ENCODE assay signal across 8 cellular contexts in genomic region chr19:12564016-12564664, GRCh38. TPM values are rescaled to one million over a fixed set of nuclear protein-coding genes. Genes with fewer than 3 reads are reported as not detected.
DNase-seq lines count a peak whose midpoint lies in the region; ATAC-seq and TF ChIP-seq lines count a peak whose summit lies in the region.

No MANE protein-coding gene starts in this region.

- peak; percentile 99 for TF ChIP-seq CTCF in PC-9 (conservative IDR thresholded peaks at IDR 0.05)

- H2AFZ ChIP-seq in PC-9 = no peak overlapping the region

- H3K9me3 ChIP-seq in PC-9 (ENCODE audit: insufficient read depth, low read depth) = no peaks in the 10 kb centered on the region

- H3K4me1 ChIP-seq in PC-9 (replicated peaks; ENCODE audit: insufficient read depth) = no peaks in the 10 kb centered on the region

- no TSS peak for BruUV-seq in PC-9 (replicated peaks; lab: Mats Ljungman, UMichigan)

- DNase-seq in DMS153 treated with DMSO at 0.1 percent for 48 hours (lab: John Stamatoyannopoulos, UW; ENCODE audit: unreplicated experiment) = peak; percentile 66
- peak; percentile 83 for DNase-seq in LHCN-M2 (ENCODE audit: low read depth)
- peak; percentile 75 to 86 for DNase-seq in PC-9
- DNase-seq in activated T-cell treated with anti-CD3 and anti-CD28 coated beads for 4 hours = peak; percentile 94
- DNase-seq in erythroblast (lab: John Stamatoyannopoulos, UW) = peak; percentile 81 to 90
- DNase-seq in myocyte (ENCODE audit: low read depth) = peak; percentile 92
- peak; percentile 99 for DNase-seq in stimulated activated CD8-positive, alpha-beta memory T cell treated with anti-CD3 and anti-CD28 coated beads, Interleukin-4, amount 100 ng/mL, for 48 hours

- ATAC-seq in HG02763 (IDR thresholded peaks at IDR 0.05; ENCODE audit: unreplicated experiment) = no peak

- H3K27ac ChIP-seq in PC-9 = no peak overlapping the region

- no peak overlapping the region for H3K4me3 ChIP-seq in PC-9

- H3K4me2 ChIP-seq in PC-9 = no peak overlapping the region

- no peaks in the 10 kb centered on the region for H4K20me1 ChIP-seq in PC-9 (ENCODE audit: insufficient read depth)

- H3K36me3 ChIP-seq in PC-9 (ENCODE audit: low read depth) = no peaks in the 10 kb centered on the region

- no peaks in the 10 kb centered on the region for H3K9me2 ChIP-seq in PC-9 (ENCODE audit: insufficient read depth)

- intact Hi-C loops in PC-9 (cut with micrococcal nuclease; ENCODE audit: unreplicated experiment) = loop anchor here (2.0 kb wide), 1 partner anchor 109 kb away; no protein-coding TSS in a partner anchor

- H3K79me2 ChIP-seq in PC-9 (ENCODE audit: low read depth) = no peaks in the 10 kb centered on the region

- no peaks in the 10 kb centered on the region for H3K27me3 ChIP-seq in PC-9 (ENCODE audit: insufficient read depth, low read depth)

- POLR2A ChIA-PET in PC-9 (lab: Charles Lee; ENCODE audit: unreplicated experiment) = no interaction called here

- CTCF ChIA-PET in PC-9 (lab: Charles Lee) = interaction anchor here (0.6 to 0.7 kb wide), 3 partner anchors 143 to 423 kb away, joined by 3 to 8 read pairs (median 3); no protein-coding TSS in a partner anchor

- TF ChIP-seq POLR2A in erythroblast (IDR thresholded peaks at IDR 0.05; ENCODE audit: low read length) = no peak

- H3F3A ChIP-seq in PC-9 (ENCODE audit: insufficient read depth, low read depth) = no peaks in the 10 kb centered on the region

RNA-seq across cellular contexts. Expression of gene ZNF564, which starts 12.9 kb away (rescaled TPM):
- total RNA-seq in LHCN-M2 (2014; rRNA removed) (5.5 and 6.0 TPM in 2 replicates), PC-9 (2021) (8.3 and 14.8 TPM in 2 replicates), myocyte (5.8 and 6.0 TPM in 2 replicates)
- polyA plus RNA-seq in LHCN-M2 (2012) = 2.3 TPM
- polyA plus RNA-seq in myocyte (2012) = 2.5 TPM

RNA-seq across cellular contexts. Expression of gene ZNF490, which starts 46.5 kb away (rescaled TPM):
- total RNA-seq in LHCN-M2 (2014; rRNA removed) (6.4 and 10.3 TPM in 2 replicates), PC-9 (2021) (7.5 and 8.9 TPM in 2 replicates), myocyte (5.8 and 8.6 TPM in 2 replicates)
- 1.7 TPM for polyA plus RNA-seq in LHCN-M2 (2012)
- 2.0 TPM for polyA plus RNA-seq in myocyte (2012)

RNA-seq across cellular contexts. Expression of gene ZNF791, which starts 46.6 kb away (rescaled TPM):
- 8.4 and 11.5 TPM in 2 replicates for total RNA-seq in LHCN-M2 (2014; rRNA removed)
- polyA plus RNA-seq in LHCN-M2 (2012) = 6.4 TPM
- 22.4 and 27.7 TPM in 2 replicates for total RNA-seq in PC-9 (2021)
- 12.5 and 13.6 TPM in 2 replicates for total RNA-seq in myocyte
- polyA plus RNA-seq in myocyte (2012) = 6.8 TPM
